In genomic region chr21:29076731-29077640, GRCh38 we compare ENCODE assay signal across 8 cellular contexts. TPM values are rescaled to one million over a fixed set of nuclear protein-coding genes. Genes with fewer than 3 reads are reported as not detected.
DNase-seq lines count a peak whose midpoint lies in the region; ATAC-seq and TF ChIP-seq lines count a peak whose summit lies in the region.
"Not testable (repeated sequence)": the region's sequence is repeated elsewhere in the genome, so short reads cannot be mapped to it uniquely, and the experiment has no call there.

No MANE protein-coding gene starts in this region.

- 39% methylated on average over 19 of the region's 50 CpGs for WGBS in mammary epithelial cell (ENCODE audit: low coverage, missing lambda C conversion rate)

- CTCF ChIA-PET in CD4-positive, alpha-beta memory T cell (lab: Charles Lee; ENCODE audit: partially characterized antibody), result interaction anchor here (0.7 to 1.7 kb wide), 9 partner anchors 10 to 332 kb away, joined by 3 to 5 read pairs (median 3); partner anchors contain the start of gene USP16
- CTCF ChIA-PET in activated CD8-positive, alpha-beta memory T cell treated with anti-CD3 and anti-CD28 coated beads, Interleukin-2, amount 10 ng/mL, durations not matched to agents 7 days and 5 days (lab: Charles Lee), result interaction anchor here (0.8 to 2.1 kb wide), 5 partner anchors 10 to 223 kb away, joined by 3 to 10 read pairs (median 4); partner anchors contain the start of genes BACH1, LTN1 and RWDD2B
- CTCF ChIA-PET in mammary epithelial cell (lab: Charles Lee; ENCODE audit: low non-redundant PET), result interaction anchor here (0.6 kb wide), 1 partner anchor 68 kb away, joined by 15 read pairs; no protein-coding TSS in a partner anchor

- H3K79me2 ChIP-seq in mammary epithelial cell (ENCODE audit: insufficient read depth, low read length), result peaks cover 16% of the 10 kb centered on the region

- BruUV-seq in mammary epithelial cell (replicated peaks; lab: Mats Ljungman, UMichigan), result not testable (repeated sequence)

- not testable (repeated sequence) for H4K20me1 ChIP-seq in mammary epithelial cell (ENCODE audit: insufficient read depth, low read length)

- H3K9me3 ChIP-seq in CD4-positive, alpha-beta memory T cell (ENCODE audit: control insufficient read depth in 1 of 2, low read length in 2 of 2); mammary epithelial cell (replicated peaks; ENCODE audit: insufficient read depth, low read length): not testable (repeated sequence)

- peak overlapping the region; percentile 66 for H2AFZ ChIP-seq in mammary epithelial cell (ENCODE audit: low read depth, low read length)

- H3K4me1 Mint-ChIP-seq in CD4-positive, alpha-beta memory T cell, result peaks cover 32 to 76% (median 56%) of the 10 kb centered on the region in 4 donors
- peaks cover 56% of the 10 kb centered on the region for H3K4me1 Mint-ChIP-seq in activated CD8-positive, alpha-beta memory T cell treated with anti-CD3 and anti-CD28 coated beads, Interleukin-2, amount 10 ng/mL, durations not matched to agents 7 days and 5 days

- H3K4me3 ChIP-seq in CD4-positive, alpha-beta memory T cell (ENCODE audit: low read length in 2 of 2), result peak overlapping the region in 1 of 2 donors; percentile 35
- peak overlapping the region in 2 of 3 experiments; percentile 4 to 38 for H3K4me3 ChIP-seq in mammary epithelial cell (replicated peaks in 1 of 3; ENCODE audit: insufficient read depth in 1 of 3, low read depth in 2 of 3, low read length in 3 of 3)

- peaks cover 53% of the 10 kb centered on the region for H3K4me1 ChIP-seq in CD4-positive, alpha-beta memory T cell (ENCODE audit: insufficient read depth, low read length)
- peaks cover 20% of the 10 kb centered on the region for H3K4me1 ChIP-seq in mammary epithelial cell (ENCODE audit: insufficient read depth, low read length)

- H3K9me3 Mint-ChIP-seq in CD4-positive, alpha-beta memory T cell; activated CD8-positive, alpha-beta memory T cell treated with anti-CD3 and anti-CD28 coated beads, Interleukin-2, amount 10 ng/mL, durations not matched to agents 7 days and 5 days (ENCODE audit: low read depth): not testable (repeated sequence)

- not testable (repeated sequence) for H3K27me3 ChIP-seq in CD4-positive, alpha-beta memory T cell (ENCODE audit: insufficient read depth, low read length); mammary epithelial cell (ENCODE audit: insufficient read depth, low read length)

- H3K9ac ChIP-seq in mammary epithelial cell (ENCODE audit: insufficient read depth, low read length), result not testable (repeated sequence)

- H3K4me2 ChIP-seq in mammary epithelial cell (ENCODE audit: insufficient read depth, low read depth, low read length), result peak overlapping the region; percentile 59

- peak; percentile 7 for ATAC-seq in activated CD8-positive, alpha-beta memory T cell treated with anti-CD3 and anti-CD28 coated beads, Interleukin-2, amount 10 ng/mL, durations not matched to agents 7 days and 5 days
- peak; percentile 4 for ATAC-seq in left ventricle myocardium superior

- intact Hi-C loops in CD4-positive, alpha-beta memory T cell (cut with micrococcal nuclease), result loop anchor here (5.0 kb wide), 1 partner anchor 370 kb away; no protein-coding TSS in a partner anchor
- intact Hi-C loops in mammary epithelial cell (cut with micrococcal nuclease), result loop anchor here (10.0 kb wide), 1 partner anchor 1068 kb away; no protein-coding TSS in a partner anchor
- intact Hi-C loops in left ventricle myocardium superior (cut with micrococcal nuclease), result not testable (repeated sequence)

- peak overlapping the region; percentile 58 for H3K27ac ChIP-seq in CD4-positive, alpha-beta memory T cell (ENCODE audit: low read depth, low read length)
- H3K27ac ChIP-seq in mammary epithelial cell (ENCODE audit: insufficient read depth, low read depth, low read length), result not testable (repeated sequence)

- dilution Hi-C loops in mammary epithelial cell (cut with HindIII; ENCODE audit: low sequenced_read_pairs), result not testable (repeated sequence)

- TF ChIP-seq CTCF in mammary epithelial cell (conservative IDR thresholded peaks at IDR 0.05 in 1 of 2, IDR thresholded peaks at IDR 0.05 in 1 of 2; ENCODE audit: extremely low read depth in 1 of 2, insufficient read depth in 1 of 2, low read depth in 1 of 2, low read length in 2 of 2), result not testable (repeated sequence)

- peak overlapping the region; percentile 87 to 92 (median 88) for H3K4me3 Mint-ChIP-seq in CD4-positive, alpha-beta memory T cell
- H3K4me3 Mint-ChIP-seq in activated CD8-positive, alpha-beta memory T cell treated with anti-CD3 and anti-CD28 coated beads, Interleukin-2, amount 10 ng/mL, durations not matched to agents 7 days and 5 days, result peak overlapping the region; percentile 82

- H3K36me3 Mint-ChIP-seq in CD4-positive, alpha-beta memory T cell, result peaks cover 3 to 13% of the 10 kb centered on the region in 2 donors
- H3K36me3 Mint-ChIP-seq in activated CD8-positive, alpha-beta memory T cell treated with anti-CD3 and anti-CD28 coated beads, Interleukin-2, amount 10 ng/mL, durations not matched to agents 7 days and 5 days, result peaks cover 12% of the 10 kb centered on the region

- H3K27me3 Mint-ChIP-seq in CD4-positive, alpha-beta memory T cell; activated CD8-positive, alpha-beta memory T cell treated with anti-CD3 and anti-CD28 coated beads, Interleukin-2, amount 10 ng/mL, durations not matched to agents 7 days and 5 days: not testable (repeated sequence)

- H3K36me3 ChIP-seq in CD4-positive, alpha-beta memory T cell (ENCODE audit: insufficient read depth, low read length); mammary epithelial cell (ENCODE audit: insufficient read depth, low read length): not testable (repeated sequence)

- in situ Hi-C loops in mammary epithelial cell (cut with MboI; ENCODE audit: low sequenced_read_pairs in 2 of 2), result loop anchor here in 1 of 2 donors (25.0 kb wide), 1 partner anchor 760 kb away; no protein-coding TSS in a partner anchor

- DNase-seq in CD4-positive, alpha-beta memory T cell, result peak; percentile 59 to 92 (median 80)
- DNase-seq in RPMI7951 (ENCODE audit: low read depth) (peak; percentile 63), left ventricle myocardium superior (peak; percentile 66), pons (ENCODE audit: low spot score) (peak; percentile 67)
- peak; percentile 93 for DNase-seq in activated CD8-positive, alpha-beta memory T cell treated with anti-CD3 and anti-CD28 coated beads, Interleukin-2, amount 10 ng/mL, durations not matched to agents 7 days and 5 days
- DNase-seq in mammary epithelial cell, result not testable (repeated sequence)
- peak; percentile 47 to 68 for DNase-seq in stimulated activated CD8-positive, alpha-beta memory T cell treated with anti-CD3 and anti-CD28 coated beads, Interleukin-7, amount 100 ng/mL, for 48 hours (ENCODE audit: extremely low read depth in 1 of 2, low read depth in 1 of 2)

- not testable (repeated sequence) for TF ChIP-seq RAD21 in Ishikawa (IDR thresholded peaks at IDR 0.05; ENCODE audit: low read depth)

- POLR2A ChIA-PET in CD4-positive, alpha-beta memory T cell (lab: Charles Lee; ENCODE audit: partially characterized antibody), result interaction anchor here (0.8 to 5.3 kb wide), 8 partner anchors 11 to 372 kb away, joined by 3 to 42 read pairs (median 10); partner anchors contain the start of genes BACH1, LTN1 and USP16

- not testable (repeated sequence) for TF ChIP-seq EP300 in Ishikawa (IDR thresholded peaks at IDR 0.05; ENCODE audit: borderline replicate concordance)

- H3K27ac Mint-ChIP-seq in CD4-positive, alpha-beta memory T cell, result peak overlapping the region; percentile 86 to 95 (median 91)
- H3K27ac Mint-ChIP-seq in activated CD8-positive, alpha-beta memory T cell treated with anti-CD3 and anti-CD28 coated beads, Interleukin-2, amount 10 ng/mL, durations not matched to agents 7 days and 5 days, result peak overlapping the region; percentile 91

TF ChIP-seq in Ishikawa, 13 proteins besides CTCF, POLR2A, EP300 and RAD21:
- peak; percentile 11; the same call in 1 of the 2 replicates for TF ChIP-seq TAF1 (IDR thresholded peaks at IDR 0.05; ENCODE audit: low read depth)

RNA-seq across cellular contexts. Expression of gene CCT8, which starts 3.5 kb away (rescaled TPM):
- total RNA-seq in CD4-positive, alpha-beta memory T cell, result 100 to 1,000 TPM; 109 to 114 TPM
- polyA plus RNA-seq in CD4-positive, alpha-beta memory T cell, result 100 to 1,000 TPM; 130 to 173 TPM
- 265 and 342 TPM in 2 replicates for total RNA-seq in RPMI7951 (2014; rRNA removed; shearing (Covaris generic))
- total RNA-seq in activated CD8-positive, alpha-beta memory T cell treated with anti-CD3 and anti-CD28 coated beads, Interleukin-2, amount 10 ng/mL, durations not matched to agents 7 days and 5 days, result 100 to 1,000 TPM; 235 to 301 TPM
- 100 to 1,000 TPM; 124 to 195 TPM for total RNA-seq in mammary epithelial cell
- polyA plus RNA-seq in mammary epithelial cell, result 188 TPM
- 187 TPM for polyA minus RNA-seq in mammary epithelial cell
- 108 TPM for total RNA-seq in left ventricle myocardium superior

RNA-seq across cellular contexts. Expression of gene USP16, which starts 52.5 kb away (rescaled TPM):
- 10 to 100 TPM; 53.5 to 57.2 TPM for total RNA-seq in CD4-positive, alpha-beta memory T cell
- 10 to 100 TPM; 19.6 to 39.8 TPM for polyA plus RNA-seq in CD4-positive, alpha-beta memory T cell
- total RNA-seq in RPMI7951 (2014; rRNA removed; shearing (Covaris generic)), result 42.7 and 61.0 TPM in 2 replicates
- total RNA-seq in activated CD8-positive, alpha-beta memory T cell treated with anti-CD3 and anti-CD28 coated beads, Interleukin-2, amount 10 ng/mL, durations not matched to agents 7 days and 5 days, result 10 to 100 TPM; 26.7 to 35.5 TPM
- total RNA-seq in mammary epithelial cell, result 10 to 100 TPM; 17.3 to 28.1 TPM
- polyA plus RNA-seq in mammary epithelial cell, result 12.4 TPM
- 15.6 TPM for polyA minus RNA-seq in mammary epithelial cell
- total RNA-seq in left ventricle myocardium superior, result 30.5 TPM

RNA-seq across cellular contexts. Expression of gene MAP3K7CL, which starts 53.5 kb away (rescaled TPM):
- 10 to 100 TPM; 10.1 to 10.3 TPM for total RNA-seq in CD4-positive, alpha-beta memory T cell
- polyA plus RNA-seq in CD4-positive, alpha-beta memory T cell, result 1 to 10 TPM; 2.8 to 4.7 TPM
- total RNA-seq in RPMI7951 (2014; rRNA removed; shearing (Covaris generic)), result 10.0 and 14.8 TPM in 2 replicates
- 1 to 10 TPM; 9.3 to 9.5 TPM for total RNA-seq in activated CD8-positive, alpha-beta memory T cell treated with anti-CD3 and anti-CD28 coated beads, Interleukin-2, amount 10 ng/mL, durations not matched to agents 7 days and 5 days
- total RNA-seq in mammary epithelial cell (1 to 10 TPM; 6.0 to 7.7 TPM), left ventricle myocardium superior (1.1 TPM)
- polyA plus RNA-seq in mammary epithelial cell, result 6.2 TPM
- polyA minus RNA-seq in mammary epithelial cell, result not detected

RNA-seq across cellular contexts. Expression of gene RWDD2B, which starts 57.8 kb away (rescaled TPM):
- total RNA-seq in CD4-positive, alpha-beta memory T cell, result 1 to 10 TPM; 5.6 to 6.2 TPM
- 1 to 10 TPM; 8.8 to 9.8 TPM for polyA plus RNA-seq in CD4-positive, alpha-beta memory T cell
- total RNA-seq in RPMI7951 (2014; rRNA removed; shearing (Covaris generic)), result 26.1 and 32.3 TPM in 2 replicates
- 10 to 100 TPM in 1 of 2 experiments, 1 to 10 TPM in 1; 6.9 to 12.2 TPM for total RNA-seq in activated CD8-positive, alpha-beta memory T cell treated with anti-CD3 and anti-CD28 coated beads, Interleukin-2, amount 10 ng/mL, durations not matched to agents 7 days and 5 days
- total RNA-seq in mammary epithelial cell (10 to 100 TPM; 19.7 to 30.2 TPM), left ventricle myocardium superior (15.2 TPM)
- polyA plus RNA-seq in mammary epithelial cell, result 20.4 TPM
- 12.4 TPM for polyA minus RNA-seq in mammary epithelial cell
